Comparison of ENCODE assay signal across 20 cellular contexts in genomic region chr6:159305159-159305558, GRCh38.
"Had no signal": no experiment of that assay in that cellular context is flagged by ENCODE, and none has a peak within 500 bp of the region (broad histone marks: within the 10 kb centered on the region; RNA-seq: fewer than 3 reads in every experiment).

No MANE protein-coding gene starts in this region.

- H3K4me3 ChIP-seq: lower lobe of right lung, right atrium auricular region, sigmoid colon, spleen, suprapubic skin, thoracic aorta, tibial artery, upper lobe of right lung had no signal

- H3K9me3 ChIP-seq: lower lobe of right lung, right atrium auricular region, sigmoid colon, spleen, suprapubic skin, thoracic aorta, tibial artery, upper lobe of right lung had no signal

- DNase-seq: hippocampal formation; kidney glomerular epithelial cell; left cardiac atrium; left ventricle myocardium superior; lower lobe of right lung; mammary epithelial cell; mesenchymal stem cell; naive thymus-derived CD8-positive, alpha-beta T cell; occipital lobe; sigmoid colon; small intestine; spleen; stimulated activated CD4-positive, alpha-beta T cell treated with anti-CD3 and anti-CD28 coated beads, Interleukin-4, amount 100 ng/mL, for 24 hours; stimulated activated naive CD4-positive, alpha-beta T cell; tibial artery; trophoblast cell; upper lobe of right lung had no signal

- H3K36me3 ChIP-seq: lower lobe of right lung, right atrium auricular region, sigmoid colon, spleen, suprapubic skin, thoracic aorta, tibial artery, upper lobe of right lung had no signal

- H3K27ac ChIP-seq: lower lobe of right lung, right atrium auricular region, sigmoid colon, spleen, suprapubic skin, thoracic aorta, tibial artery, upper lobe of right lung had no signal

- H3K27me3 ChIP-seq: right atrium auricular region, sigmoid colon, suprapubic skin, tibial artery, upper lobe of right lung had no signal

- H3K4me1 ChIP-seq: lower lobe of right lung, right atrium auricular region, sigmoid colon, spleen, suprapubic skin, upper lobe of right lung had no signal
